In genomic region chr5:178417391-178417811, GRCh38 we compare ENCODE assay signal across 22 cellular contexts.
DNase-seq lines count a peak whose midpoint lies in the region; ATAC-seq and TF ChIP-seq lines count a peak whose summit lies in the region.
"Had no signal": no experiment of that assay in that cellular context is flagged by ENCODE, and none has a peak within 500 bp of the region (broad histone marks: within the 10 kb centered on the region; RNA-seq: fewer than 3 reads in every experiment).

No MANE protein-coding gene starts in this region.

- H3K4me3 ChIP-seq in smooth muscle cell (no peak overlapping the region), mesenchymal stem cell (ENCODE audit: insufficient read depth in 1 of 2, low read depth in 1 of 2, low read length in 2 of 2) (no peak overlapping the region), right atrium auricular region (no peak overlapping the region)
- H3K4me3 ChIP-seq: esophagus squamous epithelium, gastroesophageal sphincter, GM23248, MG63, sigmoid colon, transverse colon had no signal

- H3K4me2 ChIP-seq in smooth muscle cell, result peak overlapping the region; percentile 56
- no peak overlapping the region for H3K4me2 ChIP-seq in mesenchymal stem cell (ENCODE audit: low read length, poor library complexity, severe bottlenecking)

- H2BK120ac ChIP-seq in mesenchymal stem cell (ENCODE audit: low read depth, low read length), result no peak overlapping the region

- H3K4ac ChIP-seq in mesenchymal stem cell (ENCODE audit: low read depth in 1 of 2, low read length in 2 of 2), result no peak overlapping the region

- no peak for ATAC-seq in GM19452 (IDR thresholded peaks at IDR 0.05; ENCODE audit: unreplicated experiment)
- ATAC-seq: gastroesophageal sphincter had no signal

- no peaks in the 10 kb centered on the region for H3K9me3 ChIP-seq in smooth muscle cell (replicated peaks; ENCODE audit: low read depth)
- no peaks in the 10 kb centered on the region for H3K9me3 ChIP-seq in mesenchymal stem cell (ENCODE audit: control insufficient read depth, low read length)
- no peaks in the 10 kb centered on the region for H3K9me3 ChIP-seq in right atrium auricular region
- H3K9me3 ChIP-seq: esophagus squamous epithelium, gastroesophageal sphincter, MG63, sigmoid colon, transverse colon had no signal

- no peaks in the 10 kb centered on the region for H3K36me3 ChIP-seq in smooth muscle cell (ENCODE audit: low read depth)
- H3K36me3 ChIP-seq in mesenchymal stem cell (ENCODE audit: control insufficient read depth in 1 of 2, insufficient read depth in 2 of 2, low read depth in 1 of 2, low read length in 2 of 2), result no peaks in the 10 kb centered on the region
- no peaks in the 10 kb centered on the region for H3K36me3 ChIP-seq in right atrium auricular region
- H3K36me3 ChIP-seq: esophagus squamous epithelium, gastroesophageal sphincter, sigmoid colon, transverse colon had no signal

- 40% methylated on average over 13 of the region's 13 CpGs for WGBS in smooth muscle cell (ENCODE audit: low lambda C conversion rate)
- WGBS in mesenchymal stem cell, result 88% methylated on average over 13 of the region's 13 CpGs

- no peak overlapping the region for H3K14ac ChIP-seq in mesenchymal stem cell (ENCODE audit: low read length in 2 of 2)

- peak overlapping the region; percentile 24 for H3K27ac ChIP-seq in smooth muscle cell (ENCODE audit: low read depth)
- no peak overlapping the region for H3K27ac ChIP-seq in mesenchymal stem cell (ENCODE audit: low read length, poor library complexity, severe bottlenecking)
- H3K27ac ChIP-seq in right atrium auricular region, result no peak overlapping the region
- H3K27ac ChIP-seq: esophagus squamous epithelium, gastroesophageal sphincter, GM23248, sigmoid colon, transverse colon had no signal

- H2AK5ac ChIP-seq in mesenchymal stem cell (ENCODE audit: low read length, severe bottlenecking), result no peak overlapping the region

- H2BK12ac ChIP-seq in mesenchymal stem cell (ENCODE audit: low read length in 2 of 2), result no peak overlapping the region

- no peaks in the 10 kb centered on the region for H3K79me2 ChIP-seq in smooth muscle cell (ENCODE audit: low read depth)

- H3K27ac Mint-ChIP-seq in activated naive CD4-positive, alpha-beta T cell treated with anti-CD3 and anti-CD28 coated beads, Interleukin-2, amount 10 ng/mL, durations not matched to agents 7 days and 5 days, result no peak overlapping the region
- H3K27ac Mint-ChIP-seq: activated naive CD8-positive, alpha-beta T cell treated with anti-CD3 and anti-CD28 coated beads for 36 hours; activated T-helper 1 cell treated with anti-CD3 and anti-CD28 coated beads, Interleukin-12 subunit alpha, Interleukin-12 subunit beta, Interleukin-2, Interleukin-4 antibody, amounts not matched to agents 30 ng/mL and 10 ng/mL and 1 ng/mL, durations not matched to agents 14 hours and 24 hours and 36 hours; IgD-negative memory B cell had no signal

- H2AFZ ChIP-seq in smooth muscle cell (ENCODE audit: low read depth) (no peak overlapping the region), mesenchymal stem cell (ENCODE audit: low read depth, low read length) (no peak overlapping the region)
- H2AFZ ChIP-seq: GM23248 had no signal

- DNase-seq in activated naive CD4-positive, alpha-beta T cell treated with anti-CD3 and anti-CD28 coated beads, Interleukin-2, amount 10 ng/mL, durations not matched to agents 7 days and 5 days, result peak; percentile 3
- no peak for DNase-seq in activated naive CD4-positive, alpha-beta T cell treated with anti-CD3 and anti-CD28 coated beads, Interleukin-2, amount 50 U/mL, for 16 hours
- DNase-seq in UCSD-AML1 (lab: John Stamatoyannopoulos, UW; ENCODE audit: unreplicated experiment) (peak; percentile 66), iPS-NIHi7 (ENCODE audit: extremely low spot score) (peak; percentile 24), smooth muscle cell (lab: John Stamatoyannopoulos, UW; ENCODE audit: unreplicated experiment) (no peak), mesenchymal stem cell (no peak), right atrium auricular region (ENCODE audit: low spot score) (no peak)
- DNase-seq: activated CD4-positive, alpha-beta T cell treated with anti-CD3 and anti-CD28 coated beads for 48 hours; activated naive CD8-positive, alpha-beta T cell treated with anti-CD3 and anti-CD28 coated beads for 36 hours; DMS79 treated with DMSO at 0.1 percent for 48 hours; effector memory CD4-positive, alpha-beta T cell; esophagus squamous epithelium; NCI-H524; stimulated activated CD8-positive, alpha-beta memory T cell treated with anti-CD3 and anti-CD28 coated beads, Interleukin-4, amount 100 ng/mL, for 48 hours; transverse colon had no signal

- H3K27me3 Mint-ChIP-seq in activated naive CD4-positive, alpha-beta T cell treated with anti-CD3 and anti-CD28 coated beads, Interleukin-2, amount 10 ng/mL, durations not matched to agents 7 days and 5 days, result peaks cover 39% of the 10 kb centered on the region

- no peak overlapping the region for H3K18ac ChIP-seq in mesenchymal stem cell (ENCODE audit: low read depth in 1 of 2, low read length in 2 of 2)

- CTCF ChIA-PET in activated naive CD4-positive, alpha-beta T cell treated with anti-CD3 and anti-CD28 coated beads, Interleukin-2, amount 10 ng/mL, durations not matched to agents 7 days and 5 days (lab: Charles Lee), result no interaction called here

- H3K4me1 Mint-ChIP-seq in activated naive CD4-positive, alpha-beta T cell treated with anti-CD3 and anti-CD28 coated beads, Interleukin-2, amount 10 ng/mL, durations not matched to agents 7 days and 5 days, result no peaks in the 10 kb centered on the region
- H3K4me1 Mint-ChIP-seq: activated naive CD8-positive, alpha-beta T cell treated with anti-CD3 and anti-CD28 coated beads for 36 hours; IgD-negative memory B cell had no signal

- H3K36me3 Mint-ChIP-seq in activated naive CD4-positive, alpha-beta T cell treated with anti-CD3 and anti-CD28 coated beads, Interleukin-2, amount 10 ng/mL, durations not matched to agents 7 days and 5 days, result no peaks in the 10 kb centered on the region
- H3K36me3 Mint-ChIP-seq: activated naive CD8-positive, alpha-beta T cell treated with anti-CD3 and anti-CD28 coated beads for 36 hours; IgD-negative memory B cell had no signal

- no peak overlapping the region for H4K8ac ChIP-seq in mesenchymal stem cell (ENCODE audit: low read length)

- no peak overlapping the region for H3K23ac ChIP-seq in mesenchymal stem cell (ENCODE audit: low read length in 2 of 2)

- no peaks in the 10 kb centered on the region for H4K20me1 ChIP-seq in smooth muscle cell (ENCODE audit: low read depth)

- H3K27me3 ChIP-seq in smooth muscle cell (ENCODE audit: low read depth) (no peaks in the 10 kb centered on the region), mesenchymal stem cell (ENCODE audit: control insufficient read depth in 1 of 2, insufficient read depth in 1 of 2, low read length in 2 of 2) (peaks cover 0 to 33% of the 10 kb centered on the region in 2 experiments), right atrium auricular region (no peaks in the 10 kb centered on the region)
- H3K27me3 ChIP-seq: gastroesophageal sphincter, MG63, transverse colon had no signal

- H3K4me1 ChIP-seq in smooth muscle cell (ENCODE audit: low read depth) (peaks cover 20% of the 10 kb centered on the region), mesenchymal stem cell (ENCODE audit: control insufficient read depth, insufficient read depth, low read depth, low read length) (no peaks in the 10 kb centered on the region), right atrium auricular region (peaks cover 0 to under 1% of the 10 kb centered on the region in 2 donors)
- H3K4me1 ChIP-seq: esophagus squamous epithelium, gastroesophageal sphincter, sigmoid colon, transverse colon had no signal

- no peak overlapping the region for H2BK5ac ChIP-seq in mesenchymal stem cell (ENCODE audit: low read depth, low read length, poor library complexity, severe bottlenecking)

- H3K4me3 Mint-ChIP-seq in activated naive CD4-positive, alpha-beta T cell treated with anti-CD3 and anti-CD28 coated beads, Interleukin-2, amount 10 ng/mL, durations not matched to agents 7 days and 5 days, result no peak overlapping the region
- H3K4me3 Mint-ChIP-seq: activated naive CD8-positive, alpha-beta T cell treated with anti-CD3 and anti-CD28 coated beads for 36 hours; activated T-helper 1 cell treated with anti-CD3 and anti-CD28 coated beads, Interleukin-12 subunit alpha, Interleukin-12 subunit beta, Interleukin-2, Interleukin-4 antibody, amounts not matched to agents 30 ng/mL and 10 ng/mL and 1 ng/mL, durations not matched to agents 14 hours and 24 hours and 36 hours; IgD-negative memory B cell had no signal

- H3F3A ChIP-seq in smooth muscle cell (ENCODE audit: low read depth), result no peaks in the 10 kb centered on the region

- no peak overlapping the region for H4K91ac ChIP-seq in mesenchymal stem cell (ENCODE audit: low read length)

- H2BK15ac ChIP-seq in mesenchymal stem cell (ENCODE audit: low read depth, poor library complexity, severe bottlenecking), result no peak overlapping the region

- TF ChIP-seq CTCF in smooth muscle cell (IDR thresholded peaks at IDR 0.05; ENCODE audit: borderline replicate concordance, insufficient read depth, poor library complexity, severe bottlenecking), result no peak
- TF ChIP-seq CTCF in right atrium auricular region (IDR thresholded peaks at IDR 0.05), result no peak

- no peaks in the 10 kb centered on the region for H3K79me1 ChIP-seq in mesenchymal stem cell (replicated peaks; ENCODE audit: low read length, poor library complexity, severe bottlenecking)

- H3K9me3 Mint-ChIP-seq in activated naive CD4-positive, alpha-beta T cell treated with anti-CD3 and anti-CD28 coated beads, Interleukin-2, amount 10 ng/mL, durations not matched to agents 7 days and 5 days, result no peaks in the 10 kb centered on the region
- H3K9me3 Mint-ChIP-seq: activated naive CD8-positive, alpha-beta T cell treated with anti-CD3 and anti-CD28 coated beads for 36 hours; activated T-helper 1 cell treated with anti-CD3 and anti-CD28 coated beads, Interleukin-12 subunit alpha, Interleukin-12 subunit beta, Interleukin-2, Interleukin-4 antibody, amounts not matched to agents 30 ng/mL and 10 ng/mL and 1 ng/mL, durations not matched to agents 14 hours and 24 hours and 36 hours; IgD-negative memory B cell had no signal

- H3K9ac ChIP-seq in smooth muscle cell (ENCODE audit: low read depth) (no peak overlapping the region), mesenchymal stem cell (ENCODE audit: low read length) (no peak overlapping the region)
- H3K9ac ChIP-seq: GM23248 had no signal

Comparison
In these comparisons a context has a peak if more than half of its experiments do, and no peak if none do; other contexts are left out.
1. DNase-seq: peak in activated naive CD4-positive, alpha-beta T cell treated with anti-CD3 and anti-CD28 coated beads, Interleukin-2, amount 10 ng/mL, durations not matched to agents 7 days and 5 days (single experiment), UCSD-AML1 (single experiment) and iPS-NIHi7 (single experiment); none in activated naive CD4-positive, alpha-beta T cell treated with anti-CD3 and anti-CD28 coated beads, Interleukin-2, amount 50 U/mL, for 16 hours (single experiment), smooth muscle cell (single experiment), mesenchymal stem cell (single experiment) and right atrium auricular region (single experiment).